ENCODE assay signal across 8 cellular contexts in the genomic region with DNA sequence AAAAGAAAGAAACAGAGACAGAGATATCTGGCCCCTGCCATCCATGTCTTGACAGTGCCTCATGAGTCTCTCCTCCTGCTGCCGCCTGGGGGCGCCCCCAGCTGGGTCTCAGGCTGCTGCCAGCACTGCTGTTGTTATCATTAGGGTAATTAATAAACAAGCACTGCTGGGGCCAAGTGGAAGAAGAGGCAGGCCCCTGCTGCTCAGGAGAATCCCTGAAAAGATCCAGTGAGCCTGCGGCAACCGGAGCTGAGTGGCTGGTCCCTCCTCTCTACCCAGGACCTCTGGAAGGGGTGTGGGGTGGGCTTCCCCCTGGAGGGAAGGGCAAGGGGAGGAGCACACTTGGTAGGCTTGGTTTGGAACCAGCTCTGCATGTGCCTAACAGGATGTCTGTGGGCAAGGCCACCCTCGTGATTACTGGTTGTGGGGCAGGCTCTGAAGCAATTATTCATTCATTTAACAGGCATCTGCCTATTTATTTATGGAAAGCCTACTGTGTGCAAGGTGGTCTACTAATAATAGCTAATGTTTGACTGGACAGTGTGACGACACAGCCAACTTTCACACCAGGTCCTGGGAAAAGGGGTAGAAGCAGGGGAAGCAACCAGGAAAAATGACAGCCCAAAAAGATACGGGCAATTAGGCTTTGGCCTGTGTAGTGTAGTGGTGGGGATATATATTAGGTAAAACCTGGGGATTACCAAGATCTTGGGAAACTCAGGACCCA. TPM values are rescaled to one million over a fixed set of nuclear protein-coding genes. Genes with fewer than 3 reads are reported as not detected.
A peak's percentile ranks its signal among the peaks of the same experiment; 100 is the strongest.
DNase-seq lines count a peak whose midpoint lies in the region; ATAC-seq and TF ChIP-seq lines count a peak whose summit lies in the region.

No MANE protein-coding gene starts in this region.

- peaks cover 0 to 2% (median 0%) of the 10 kb centered on the region in 7 donors for H3K9me3 Mint-ChIP-seq in CD4-positive, CD25-positive, alpha-beta regulatory T cell
- H3K9me3 Mint-ChIP-seq in central memory CD8-positive, alpha-beta T cell = no peaks in the 10 kb centered on the region

- peak overlapping the region; percentile 59 for H3K27ac ChIP-seq in CD4-positive, CD25-positive, alpha-beta regulatory T cell (ENCODE audit: insufficient read depth, low read length, poor library complexity, severe bottlenecking)

- H3K4me3 Mint-ChIP-seq in CD4-positive, CD25-positive, alpha-beta regulatory T cell = peak overlapping the region; percentile 83 to 93 (median 91)
- H3K4me3 Mint-ChIP-seq in central memory CD8-positive, alpha-beta T cell = peak overlapping the region; percentile 85

- DNase-seq in CD4-positive, CD25-positive, alpha-beta regulatory T cell = peak; percentile 62 to 89 (median 87)
- peak; percentile 79 for DNase-seq in H4 (ENCODE audit: low spot score)
- DNase-seq in NCI-H226 = peak; percentile 55
- peak; percentile 63 to 69 for DNase-seq in central memory CD8-positive, alpha-beta T cell (ENCODE audit: low spot score in 2 of 2)
- DNase-seq in kidney epithelial cell (ENCODE audit: low read depth) = no peak
- DNase-seq in stimulated activated CD4-positive, alpha-beta T cell treated with anti-CD3 and anti-CD28 coated beads, Interleukin-1b, Interleukin-23, amount 100 ng/mL, for 1 hour (ENCODE audit: low read depth in 2 of 2) = peak; percentile 44 to 55

- H3K27ac Mint-ChIP-seq in CD4-positive, CD25-positive, alpha-beta regulatory T cell = peak overlapping the region; percentile 74 to 88 (median 76)
- peak overlapping the region; percentile 85 for H3K27ac Mint-ChIP-seq in central memory CD8-positive, alpha-beta T cell (ENCODE audit: low read depth)

- peaks cover 0 to 22% (median 10%) of the 10 kb centered on the region in 4 donors for H3K4me1 Mint-ChIP-seq in CD4-positive, CD25-positive, alpha-beta regulatory T cell
- H3K4me1 Mint-ChIP-seq in central memory CD8-positive, alpha-beta T cell = peaks cover 24% of the 10 kb centered on the region

- peak; percentile 98 for TF ChIP-seq CTCF in kidney epithelial cell (IDR thresholded peaks at IDR 0.05; ENCODE audit: insufficient read depth, low read length, poor library complexity, severe bottlenecking)

- peak overlapping the region; percentile 29 for H3K4me3 ChIP-seq in CD4-positive, CD25-positive, alpha-beta regulatory T cell (ENCODE audit: low read depth, low read length)
- H3K4me3 ChIP-seq in kidney epithelial cell (ENCODE audit: low read depth, low read length) = no peak overlapping the region

- peak; percentile 87 to 88 for ATAC-seq in CD4-positive, CD25-positive, alpha-beta regulatory T cell (ENCODE audit: low read depth in 2 of 2)
- ATAC-seq in activated CD4-positive, CD25-positive, alpha-beta regulatory T cell treated with anti-CD3 and anti-CD28 coated beads, Interleukin-2, amount 50 U/mL, for 24 hours = peak; percentile 78 to 80
- ATAC-seq in central memory CD8-positive, alpha-beta T cell (replicated peaks; ENCODE audit: extremely low read depth, poor library complexity, severe bottlenecking) = peak; percentile 93
- ATAC-seq in HG02870 (IDR thresholded peaks at IDR 0.05; ENCODE audit: unreplicated experiment) = no peak

- no peaks in the 10 kb centered on the region for H3K36me3 Mint-ChIP-seq in CD4-positive, CD25-positive, alpha-beta regulatory T cell
- peaks cover 9% of the 10 kb centered on the region for H3K36me3 Mint-ChIP-seq in central memory CD8-positive, alpha-beta T cell (ENCODE audit: insufficient read depth)

- H3K27me3 Mint-ChIP-seq in CD4-positive, CD25-positive, alpha-beta regulatory T cell = peaks cover 34% of the 10 kb centered on the region
- H3K27me3 Mint-ChIP-seq in central memory CD8-positive, alpha-beta T cell = peaks cover 19% of the 10 kb centered on the region

- H3K36me3 ChIP-seq in CD4-positive, CD25-positive, alpha-beta regulatory T cell (ENCODE audit: control insufficient read depth, insufficient read depth, low read length) = no peaks in the 10 kb centered on the region
- H3K36me3 ChIP-seq in kidney epithelial cell (ENCODE audit: control insufficient read depth, insufficient read depth, low read length) = no peaks in the 10 kb centered on the region

- H3K4me1 ChIP-seq in CD4-positive, CD25-positive, alpha-beta regulatory T cell (ENCODE audit: control insufficient read depth, insufficient read depth, low read length, poor library complexity, severe bottlenecking) = peaks cover 27% of the 10 kb centered on the region

- H3K27me3 ChIP-seq in CD4-positive, CD25-positive, alpha-beta regulatory T cell (ENCODE audit: control insufficient read depth, insufficient read depth, low read length) = peaks cover 2% of the 10 kb centered on the region
- H3K27me3 ChIP-seq in kidney epithelial cell (ENCODE audit: control insufficient read depth, insufficient read depth, low read length) = no peaks in the 10 kb centered on the region

- no peaks in the 10 kb centered on the region for H3K9me3 ChIP-seq in CD4-positive, CD25-positive, alpha-beta regulatory T cell (ENCODE audit: control insufficient read depth in 2 of 2, low read length in 2 of 2)

RNA-seq across cellular contexts. Expression of gene TYRO3, which starts 1.2 kb away (rescaled TPM):
- total RNA-seq in CD4-positive, CD25-positive, alpha-beta regulatory T cell = not detected
- under 1 TPM in 2 of 4 donors, not detected in 2; 0.16 to 0.82 TPM for polyA plus RNA-seq in CD4-positive, CD25-positive, alpha-beta regulatory T cell
- 8.4 and 18.8 TPM in 2 replicates for total RNA-seq in H4 (2014; rRNA removed; shearing (Covaris generic))
- 5.2 and 10.7 TPM in 2 replicates for total RNA-seq in kidney epithelial cell

RNA-seq across cellular contexts. Expression of gene RPAP1, which starts 13.8 kb away (rescaled TPM):
- 29.5 TPM for total RNA-seq in CD4-positive, CD25-positive, alpha-beta regulatory T cell
- 1 to 10 TPM; 4.7 to 9.1 (median 8.1) TPM for polyA plus RNA-seq in CD4-positive, CD25-positive, alpha-beta regulatory T cell
- 14.4 TPM in 2 replicates for total RNA-seq in H4 (2014; rRNA removed; shearing (Covaris generic))
- 30.8 and 48.9 TPM in 2 replicates for total RNA-seq in kidney epithelial cell

RNA-seq across cellular contexts. Expression of gene LTK, which starts 44.2 kb away (rescaled TPM):
- 2.0 TPM for total RNA-seq in CD4-positive, CD25-positive, alpha-beta regulatory T cell
- under 1 TPM; 0.17 to 0.59 (median 0.38) TPM for polyA plus RNA-seq in CD4-positive, CD25-positive, alpha-beta regulatory T cell
- 0.21 and 0.37 TPM in 2 replicates for total RNA-seq in H4 (2014; rRNA removed; shearing (Covaris generic))
- 7.9 and 11.5 TPM in 2 replicates for total RNA-seq in kidney epithelial cell
